20 cellular contexts compared by ENCODE assay signal in the genomic region with DNA sequence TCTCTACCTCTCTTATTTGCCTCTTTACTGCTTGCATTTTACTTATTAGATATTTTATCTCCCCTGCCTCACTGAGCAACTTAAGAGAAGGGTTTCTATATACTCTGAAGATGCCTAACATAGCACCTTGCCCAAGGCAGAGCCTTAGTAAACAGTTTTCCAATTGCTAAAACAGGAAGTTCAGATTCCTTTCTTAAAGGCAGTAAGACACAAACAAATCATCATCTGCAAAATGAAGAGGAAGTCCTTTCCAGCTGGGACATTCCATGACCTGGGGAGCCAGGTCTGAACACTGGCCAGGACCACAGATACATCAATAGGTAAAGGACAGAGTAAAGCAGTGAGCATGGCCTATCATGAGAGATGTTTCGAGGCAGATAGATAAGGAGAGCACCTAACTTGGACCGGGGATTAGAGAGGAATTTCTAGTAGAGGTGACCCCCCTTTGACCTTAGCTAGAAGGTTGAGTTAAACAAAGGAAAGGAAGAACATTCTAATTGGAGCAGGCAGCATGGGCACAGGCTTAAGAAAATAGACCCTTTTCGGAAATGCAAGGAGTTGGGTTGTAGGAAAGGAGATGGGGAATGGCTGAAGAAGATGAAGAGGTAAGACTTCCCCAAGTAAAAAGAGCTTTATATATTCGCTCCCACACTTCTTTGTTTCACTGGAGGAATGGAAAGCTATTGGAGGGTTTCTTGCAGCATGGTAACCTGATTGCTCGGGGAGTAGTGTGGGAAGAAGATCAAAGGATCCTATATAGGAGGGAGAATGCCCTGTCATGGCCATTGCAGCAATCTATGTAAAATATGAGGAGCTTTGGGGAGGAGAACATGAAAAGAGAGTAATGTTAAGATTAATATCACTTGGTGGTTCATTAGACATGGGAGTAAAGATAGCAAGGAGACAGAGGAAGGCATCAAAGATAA.
"Had no signal": no experiment of that assay in that cellular context is flagged by ENCODE, and none has a peak within 500 bp of the region (broad histone marks: within the 10 kb centered on the region; RNA-seq: fewer than 3 reads in every experiment).

No MANE protein-coding gene starts in this region.

- DNase-seq: activated CD4-positive, alpha-beta memory T cell treated with anti-CD3 and anti-CD28 coated beads, Interleukin-2, amount 10 ng/mL, durations not matched to agents 7 days and 5 days; activated CD4-positive, alpha-beta T cell treated with anti-CD3 and anti-CD28 coated beads for 4 hours; activated CD4-positive, CD25-positive, alpha-beta regulatory T cell; activated effector memory CD4-positive, alpha-beta T cell treated with anti-CD3 and anti-CD28 coated beads, Interleukin-2, amount 50 U/mL, for 16 hours; activated naive CD4-positive, alpha-beta T cell treated with anti-CD3 and anti-CD28 coated beads, Interleukin-2, amount 50 U/mL, for 16 hours; activated naive CD8-positive, alpha-beta T cell treated with anti-CD3 and anti-CD28 coated beads, Interleukin-2, amount 50 U/mL, for 24 hours; anterior cingulate cortex; body of pancreas; cortex of kidney; foreskin melanocyte; naive B cell; occipital lobe; posterior cingulate gyrus; stimulated activated CD4-positive, alpha-beta T cell treated with anti-CD3 and anti-CD28 coated beads, Interleukin-2, amount 100 ng/mL, for 48 hours; stimulated activated CD8-positive, alpha-beta memory T cell treated with anti-CD3 and anti-CD28 coated beads, Interleukin-4, amount 100 ng/mL, for 48 hours; stimulated activated naive B cell treated with anti-CD40 and anti-IgM and Interleukin-4, amounts not matched to agents 10 μg/mL and 1 μg/mL and 100 μg/mL, for 72 hours; T-helper 9 cell; transverse colon; uterus had no signal

- H3K27ac ChIP-seq: body of pancreas, cardiac muscle cell, transverse colon had no signal

- H3K36me3 ChIP-seq: cardiac muscle cell, transverse colon, uterus had no signal

- H3K9me3 Mint-ChIP-seq: activated naive CD8-positive, alpha-beta T cell treated with anti-CD3 and anti-CD28 coated beads, Interleukin-2, amount 50 U/mL, for 24 hours; stimulated activated naive B cell treated with anti-CD40 and anti-IgM and Interleukin-4, amounts not matched to agents 10 μg/mL and 1 μg/mL and 100 μg/mL, for 72 hours had no signal

- H3K4me1 Mint-ChIP-seq: naive B cell had no signal

- H3K4me3 ChIP-seq: body of pancreas, cardiac muscle cell, transverse colon, uterus had no signal

- ATAC-seq: activated naive CD8-positive, alpha-beta T cell treated with anti-CD3 and anti-CD28 coated beads, Interleukin-2, amount 50 U/mL, for 24 hours; body of pancreas; stimulated activated naive B cell treated with anti-CD40 and anti-IgM and Interleukin-4, amounts not matched to agents 10 μg/mL and 1 μg/mL and 100 μg/mL, for 72 hours had no signal

- H3K4me1 ChIP-seq: uterus had no signal

- H3K27me3 ChIP-seq: body of pancreas, transverse colon, uterus had no signal

- H3K27ac Mint-ChIP-seq: activated CD4-positive, alpha-beta memory T cell treated with anti-CD3 and anti-CD28 coated beads, Interleukin-2, amount 10 ng/mL, durations not matched to agents 7 days and 5 days; naive B cell; stimulated activated naive B cell treated with anti-CD40 and anti-IgM and Interleukin-4, amounts not matched to agents 10 μg/mL and 1 μg/mL and 100 μg/mL, for 72 hours had no signal

- H3K4me3 Mint-ChIP-seq: activated CD4-positive, alpha-beta memory T cell treated with anti-CD3 and anti-CD28 coated beads, Interleukin-2, amount 10 ng/mL, durations not matched to agents 7 days and 5 days; activated naive CD8-positive, alpha-beta T cell treated with anti-CD3 and anti-CD28 coated beads, Interleukin-2, amount 50 U/mL, for 24 hours; naive B cell; stimulated activated naive B cell treated with anti-CD40 and anti-IgM and Interleukin-4, amounts not matched to agents 10 μg/mL and 1 μg/mL and 100 μg/mL, for 72 hours had no signal

- H3K9me3 ChIP-seq: body of pancreas, transverse colon, uterus had no signal
